Comparison of ENCODE assay signal across 11 cellular contexts in the genomic region with DNA sequence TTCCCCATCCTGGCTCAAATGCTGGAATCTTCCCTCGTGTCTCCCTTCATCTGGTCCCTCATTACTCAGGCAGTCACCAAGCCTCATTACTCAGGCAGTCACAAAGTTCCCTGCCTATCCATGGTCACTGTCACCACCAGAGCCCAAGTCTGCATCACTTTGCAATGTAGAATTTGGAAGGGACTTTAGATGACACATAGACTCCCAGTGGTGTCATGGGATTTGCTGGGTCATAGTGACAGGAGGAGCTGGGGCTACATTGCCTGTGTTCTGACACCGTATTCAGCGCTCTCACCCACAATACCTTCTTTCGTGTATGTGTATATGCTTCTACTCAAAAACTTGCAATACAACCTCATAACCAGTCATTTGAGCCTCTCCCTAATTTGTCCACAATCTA. TPM values are rescaled to one million over a fixed set of nuclear protein-coding genes. Genes with fewer than 3 reads are reported as not detected.
DNase-seq lines count a peak whose midpoint lies in the region; ATAC-seq and TF ChIP-seq lines count a peak whose summit lies in the region.
"Had no signal": no experiment of that assay in that cellular context is flagged by ENCODE, and none has a peak within 500 bp of the region (broad histone marks: within the 10 kb centered on the region; RNA-seq: fewer than 3 reads in every experiment).

No MANE protein-coding gene starts in this region.

- ATAC-seq in stimulated activated naive CD8-positive, alpha-beta T cell treated with anti-CD3 and anti-CD28 coated beads, Interleukin-15, amount 100 ng/mL, for 72 hours: no peak
- ATAC-seq in GM18505 (IDR thresholded peaks at IDR 0.05; ENCODE audit: unreplicated experiment): no peak
- ATAC-seq: left colon had no signal

- no peak for DNase-seq in stimulated activated naive CD8-positive, alpha-beta T cell treated with anti-CD3 and anti-CD28 coated beads, Interleukin-15, amount 100 ng/mL, for 72 hours
- DNase-seq in mesothelial cell of epicardium (ENCODE audit: low spot score in 2 of 2, unreplicated experiment in 2 of 2) (no peak), NCI-H82 (lab: John Stamatoyannopoulos, UW) (no peak), NCI-H2196 (lab: John Stamatoyannopoulos, UW; ENCODE audit: unreplicated experiment) (no peak)
- DNase-seq: activated CD4-positive, alpha-beta T cell treated with anti-CD3 and anti-CD28 coated beads for 4 hours; amniotic stem cell; left colon; NCI-H1694; stimulated activated CD4-positive, alpha-beta T cell treated with anti-CD3 and anti-CD28 coated beads, Interleukin-4, amount 100 ng/mL, for 4 hours had no signal

- peaks cover 64% of the 10 kb centered on the region for H3K4me1 Mint-ChIP-seq in stimulated activated naive CD8-positive, alpha-beta T cell treated with anti-CD3 and anti-CD28 coated beads, Interleukin-15, Interleukin-2, amounts not matched to agents 100 ng/mL and 50 ng/mL, for 24 hours (ENCODE audit: low read depth)
- H3K4me1 Mint-ChIP-seq in stimulated activated naive CD8-positive, alpha-beta T cell treated with anti-CD3 and anti-CD28 coated beads, Interleukin-15, amount 100 ng/mL, for 72 hours: peaks cover 73% of the 10 kb centered on the region
- H3K4me1 Mint-ChIP-seq in mesothelial cell of epicardium: peaks cover 65% of the 10 kb centered on the region

- no peaks in the 10 kb centered on the region for H3K9me3 Mint-ChIP-seq in stimulated activated naive CD8-positive, alpha-beta T cell treated with anti-CD3 and anti-CD28 coated beads, Interleukin-15, Interleukin-2, amounts not matched to agents 100 ng/mL and 50 ng/mL, for 24 hours
- no peaks in the 10 kb centered on the region for H3K9me3 Mint-ChIP-seq in stimulated activated naive CD8-positive, alpha-beta T cell treated with anti-CD3 and anti-CD28 coated beads, Interleukin-15, amount 100 ng/mL, for 72 hours
- no peaks in the 10 kb centered on the region for H3K9me3 Mint-ChIP-seq in mesothelial cell of epicardium

- no peak for TF ChIP-seq CTCF in mesothelial cell of epicardium (IDR thresholded peaks at IDR 0.05; ENCODE audit: unreplicated experiment)

- no peak overlapping the region for H3K4me3 Mint-ChIP-seq in stimulated activated naive CD8-positive, alpha-beta T cell treated with anti-CD3 and anti-CD28 coated beads, Interleukin-15, Interleukin-2, amounts not matched to agents 100 ng/mL and 50 ng/mL, for 24 hours
- H3K4me3 Mint-ChIP-seq in stimulated activated naive CD8-positive, alpha-beta T cell treated with anti-CD3 and anti-CD28 coated beads, Interleukin-15, amount 100 ng/mL, for 72 hours: no peak overlapping the region
- no peak overlapping the region for H3K4me3 Mint-ChIP-seq in mesothelial cell of epicardium

- no peaks in the 10 kb centered on the region for H3K27me3 Mint-ChIP-seq in stimulated activated naive CD8-positive, alpha-beta T cell treated with anti-CD3 and anti-CD28 coated beads, Interleukin-15, Interleukin-2, amounts not matched to agents 100 ng/mL and 50 ng/mL, for 24 hours
- no peaks in the 10 kb centered on the region for H3K27me3 Mint-ChIP-seq in stimulated activated naive CD8-positive, alpha-beta T cell treated with anti-CD3 and anti-CD28 coated beads, Interleukin-15, amount 100 ng/mL, for 72 hours
- H3K27me3 Mint-ChIP-seq in mesothelial cell of epicardium (ENCODE audit: low read depth): no peaks in the 10 kb centered on the region

- H3K36me3 Mint-ChIP-seq in stimulated activated naive CD8-positive, alpha-beta T cell treated with anti-CD3 and anti-CD28 coated beads, Interleukin-15, Interleukin-2, amounts not matched to agents 100 ng/mL and 50 ng/mL, for 24 hours (ENCODE audit: low read depth): no peaks in the 10 kb centered on the region
- H3K36me3 Mint-ChIP-seq in mesothelial cell of epicardium: no peaks in the 10 kb centered on the region

- TF ChIP-seq POLR2A in GM18505 (IDR thresholded peaks at IDR 0.05; ENCODE audit: borderline replicate concordance, extremely low read depth, insufficient read depth, insufficient read length): no peak

- H3K27ac Mint-ChIP-seq in stimulated activated naive CD8-positive, alpha-beta T cell treated with anti-CD3 and anti-CD28 coated beads, Interleukin-15, Interleukin-2, amounts not matched to agents 100 ng/mL and 50 ng/mL, for 24 hours: peak overlapping the region; percentile 60
- peak overlapping the region in 1 of 2 donors; percentile 48 for H3K27ac Mint-ChIP-seq in stimulated activated naive CD8-positive, alpha-beta T cell treated with anti-CD3 and anti-CD28 coated beads, Interleukin-15, amount 100 ng/mL, for 72 hours
- H3K27ac Mint-ChIP-seq in mesothelial cell of epicardium: peak overlapping the region; percentile 65

RNA-seq across cellular contexts. Expression of gene EMILIN1, which starts 2.1 kb away (rescaled TPM):
- 170 to 179 TPM (median 172 TPM) in 3 replicates for total RNA-seq in mesothelial cell of epicardium

RNA-seq across cellular contexts. Expression of gene OST4, which starts 4.9 kb away (rescaled TPM):
- total RNA-seq in mesothelial cell of epicardium: 254 to 263 TPM (median 257 TPM) in 3 replicates

RNA-seq across cellular contexts. Expression of gene KHK, which starts 10.2 kb away (rescaled TPM):
- 3.3 to 4.1 TPM (median 3.6 TPM) in 3 replicates for total RNA-seq in mesothelial cell of epicardium

RNA-seq across cellular contexts. Expression of gene AGBL5, which starts 24.9 kb away (rescaled TPM):
- 40.5 to 45.0 TPM (median 43.2 TPM) in 3 replicates for total RNA-seq in mesothelial cell of epicardium

RNA-seq across cellular contexts. Expression of gene CGREF1, which starts 42.6 kb away (rescaled TPM):
- total RNA-seq in mesothelial cell of epicardium: 1.5 to 3.0 TPM (median 1.8 TPM) in 3 replicates
